In the genomic region with DNA sequence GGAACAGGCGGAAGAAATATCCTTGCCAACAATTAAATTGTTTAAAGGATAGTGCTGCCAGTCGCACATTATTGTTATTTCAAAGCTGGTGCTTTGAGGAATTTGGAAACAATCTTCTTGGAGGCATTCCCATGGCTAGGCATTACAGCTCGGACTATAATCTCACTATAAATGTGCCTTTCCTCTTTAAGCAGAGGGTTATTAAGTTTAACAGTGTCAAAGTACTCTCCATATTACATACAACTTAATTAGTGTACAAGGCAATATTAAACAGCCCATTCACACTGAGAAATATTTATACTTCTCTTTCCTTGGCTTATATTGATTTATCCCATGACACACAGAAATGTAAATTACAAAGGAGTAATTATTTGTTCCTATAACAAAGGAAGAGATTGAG, we compare ENCODE assay signal across 24 cellular contexts. TPM values are rescaled to one million over a fixed set of nuclear protein-coding genes. Genes with fewer than 3 reads are reported as not detected.
"Had no signal": no experiment of that assay in that cellular context is flagged by ENCODE, and none has a peak within 500 bp of the region (broad histone marks: within the 10 kb centered on the region; RNA-seq: fewer than 3 reads in every experiment).

No MANE protein-coding gene starts in this region.

- H3K27ac ChIP-seq: HL-60, KMS-11, SJSA1, SK-N-MC had no signal

- DNase-seq: NCI-H1048, NCI-H1436, NCI-H187, NCI-H2029, NCI-H2081 treated with DMSO at 0.1 percent for 48 hours, NCI-H2171, NCI-H226, NCI-H446, NCI-H510A, NCI-H524 treated with DMSO at 0.1 percent for 48 hours, NCI-H69, NCI-H774, Right ventricle myocardium superior, RPMI8226, SIG-M5 had no signal

- ATAC-seq: K562 had no signal

- H3K27me3 ChIP-seq: SJSA1 had no signal

- H3K9ac ChIP-seq: KMS-11 had no signal

- H3K4me1 ChIP-seq: SJSA1 had no signal

- H3K36me3 ChIP-seq: SJSA1 had no signal

- H3K4me3 ChIP-seq: K562, SJSA1, SK-N-MC had no signal

- FAIRE-seq: HTR-8/SVneo, K562, RCC 7860 had no signal

- H3K9me3 ChIP-seq: SJSA1 had no signal

RNA-seq across cellular contexts. Expression of a gene that starts 54.0 kb away (rescaled TPM):
- total RNA-seq: K562, M059J, Right ventricle myocardium superior, SJSA1 had no signal
- polyA plus RNA-seq: IgD-negative memory B cell, K562 had no signal
